16 cellular contexts compared by ENCODE assay signal in genomic region chr1:166141969-166142368, GRCh38. TPM values are rescaled to one million over a fixed set of nuclear protein-coding genes. Genes with fewer than 3 reads are reported as not detected.
DNase-seq lines count a peak whose midpoint lies in the region; ATAC-seq and TF ChIP-seq lines count a peak whose summit lies in the region.
"Had no signal": no experiment of that assay in that cellular context is flagged by ENCODE, and none has a peak within 500 bp of the region (broad histone marks: within the 10 kb centered on the region; RNA-seq: fewer than 3 reads in every experiment).

No MANE protein-coding gene starts in this region.

- H2AFZ ChIP-seq in GM23338, result no peak overlapping the region

- H3K4me2 ChIP-seq in GM23338, result no peak overlapping the region
- H3K4me2 ChIP-seq: A549, KMS-11 had no signal

- H3K27ac ChIP-seq in GM23338 (ENCODE audit: low read depth) (no peak overlapping the region), endodermal cell (ENCODE audit: low read depth, low read length) (no peak overlapping the region)
- H3K27ac ChIP-seq: A549, C4-2B, KMS-11 had no signal

- no peaks in the 10 kb centered on the region for H3F3A ChIP-seq in GM23338 (replicated peaks; ENCODE audit: low read depth)

- H3K27me3 Mint-ChIP-seq in GM23338 (ENCODE audit: insufficient read depth, low read depth, poor library complexity) (peaks cover 7% of the 10 kb centered on the region), endodermal cell (ENCODE audit: insufficient read depth) (peaks cover 10% of the 10 kb centered on the region)
- H3K27me3 Mint-ChIP-seq: IgD-negative memory B cell had no signal

- H3K4me1 Mint-ChIP-seq in GM23338, result no peaks in the 10 kb centered on the region; the same call in 2 of the 3 replicates
- H3K4me1 Mint-ChIP-seq in endodermal cell, result peaks cover 5% of the 10 kb centered on the region
- H3K4me1 Mint-ChIP-seq: CD4-positive, alpha-beta memory T cell had no signal

- DNase-seq in GM23338 (ENCODE audit: low spot score) (no peak), SK-MEL-5 (ENCODE audit: low read depth, low spot score) (peak; percentile 15), endodermal cell (no peak), HPDE6-E6E7 (ENCODE audit: extremely low spot score) (no peak)
- DNase-seq: BE2C; CD4-positive, alpha-beta memory T cell; DMS79 treated with DMSO at 0.1 percent for 48 hours; EL; HCEC 1CT had no signal

- H3K27me3 ChIP-seq in GM23338 (ENCODE audit: insufficient read depth) (no peaks in the 10 kb centered on the region), endodermal cell (ENCODE audit: control insufficient read depth, insufficient read depth, low read length, poor library complexity, severe bottlenecking) (no peaks in the 10 kb centered on the region)
- H3K27me3 ChIP-seq: BE2C had no signal

- no peaks in the 10 kb centered on the region for H3K9me3 Mint-ChIP-seq in GM23338
- H3K9me3 Mint-ChIP-seq in endodermal cell, result no peaks in the 10 kb centered on the region
- H3K9me3 Mint-ChIP-seq: IgD-negative memory B cell had no signal

- H3K4me3 Mint-ChIP-seq in GM23338, result no peak overlapping the region
- no peak overlapping the region for H3K4me3 Mint-ChIP-seq in endodermal cell
- H3K4me3 Mint-ChIP-seq: CD4-positive, alpha-beta memory T cell; IgD-negative memory B cell had no signal

- H3K9me2 ChIP-seq in GM23338 (ENCODE audit: insufficient read depth), result no peaks in the 10 kb centered on the region

- H3K9me3 ChIP-seq in endodermal cell (ENCODE audit: control insufficient read depth, low read length), result no peaks in the 10 kb centered on the region
- H3K9me3 ChIP-seq: A549, BE2C had no signal

- no peaks in the 10 kb centered on the region for H3K4me1 ChIP-seq in GM23338 (ENCODE audit: insufficient read depth)
- H3K4me1 ChIP-seq in endodermal cell (ENCODE audit: control insufficient read depth, insufficient read depth, low read length), result no peaks in the 10 kb centered on the region

- H3K79me2 ChIP-seq in GM23338 (replicated peaks; ENCODE audit: insufficient read depth), result no peaks in the 10 kb centered on the region

- no peak overlapping the region for H3K9ac ChIP-seq in endodermal cell (ENCODE audit: extremely low read depth, low read length, poor library complexity, severe bottlenecking)
- H3K9ac ChIP-seq: KMS-11 had no signal

- ATAC-seq in GM23338 (peak; percentile 34; the same call in 2 of the 3 replicates), HG02678 (IDR thresholded peaks at IDR 0.05; ENCODE audit: unreplicated experiment) (no peak), HG02870 (IDR thresholded peaks at IDR 0.05; ENCODE audit: unreplicated experiment) (no peak)
- ATAC-seq: A549 had no signal

- H3K27ac Mint-ChIP-seq in GM23338, result no peak overlapping the region
- H3K27ac Mint-ChIP-seq in endodermal cell, result no peak overlapping the region
- H3K27ac Mint-ChIP-seq: CD4-positive, alpha-beta memory T cell; IgD-negative memory B cell had no signal

- no peaks in the 10 kb centered on the region for H3K36me3 Mint-ChIP-seq in GM23338 (ENCODE audit: low read depth)
- H3K36me3 Mint-ChIP-seq in endodermal cell (ENCODE audit: low read depth), result no peaks in the 10 kb centered on the region
- H3K36me3 Mint-ChIP-seq: CD4-positive, alpha-beta memory T cell; IgD-negative memory B cell had no signal

- 0 out of 3 replicates have a peak, but pooled peaks have one; percentile 1 for TF ChIP-seq CTCF in GM12872 (IDR thresholded peaks at IDR 0.05; ENCODE audit: insufficient read depth, low read depth, low read length)
- TF ChIP-seq CTCF in GM23338 (conservative IDR thresholded peaks at IDR 0.05; ENCODE audit: low read depth in 2 of 2), result peak in 1 of 2 experiments; percentile 28; a peak in 1 of 4 replicates
- TF ChIP-seq CTCF in endodermal cell (conservative IDR thresholded peaks at IDR 0.05), result peak; percentile 55

- no peaks in the 10 kb centered on the region for H4K20me1 ChIP-seq in GM23338 (replicated peaks; ENCODE audit: insufficient read depth)

- H3K4me3 ChIP-seq in GM23338 (no peak overlapping the region), endodermal cell (ENCODE audit: low read length) (no peak overlapping the region)
- H3K4me3 ChIP-seq: A549 had no signal

- in situ Hi-C loops in SK-MEL-5 (cut with HindIII; ENCODE audit: low pct_unique_long_range_greater_than_20kb, low sequenced_read_pairs), result no loop called here

- H3K36me3 ChIP-seq in GM23338 (ENCODE audit: insufficient read depth) (no peaks in the 10 kb centered on the region), endodermal cell (ENCODE audit: control insufficient read depth, insufficient read depth, low read length) (no peaks in the 10 kb centered on the region)
- H3K36me3 ChIP-seq: BE2C had no signal

TF ChIP-seq in GM23338, 12 proteins besides CTCF, POLR2A, EP300 and RAD21 (continues in another document):
- TF ChIP-seq CREB1 (CRISPR knock-in tag; IDR thresholded peaks at IDR 0.05; ENCODE audit: low read depth) (no peak), JUNB (IDR thresholded peaks at IDR 0.05; ENCODE audit: unreplicated experiment) (no peak), ZNF462 (CRISPR knock-in tag; IDR thresholded peaks at IDR 0.05) (no peak), ETS1 (IDR thresholded peaks at IDR 0.05) (no peak), ZNF114 (CRISPR knock-in tag; IDR thresholded peaks at IDR 0.05) (no peak)

RNA-seq across cellular contexts. Expression of gene FAM78B, which starts 24.8 kb away (rescaled TPM):
- 4.6 and 5.8 TPM in 2 replicates for total RNA-seq in GM23338 (2014; rRNA removed; shearing (Covaris generic))
- polyA plus RNA-seq in GM23338 (2016; fragmentation: Nextera tagmentation; extraction: Ambion mirVana), result 0.73 and 1.6 TPM in 2 replicates
- 3.1 and 4.5 TPM in 2 replicates for total RNA-seq in SK-MEL-5 (2014; rRNA removed; shearing (Covaris generic))
- 6.3 and 6.8 TPM in 2 replicates for polyA plus RNA-seq in SK-MEL-5 (2015; cell fraction: cytosol; rRNA removed)
- 4.8 and 5.5 TPM in 2 replicates for polyA plus RNA-seq in SK-MEL-5 (2015; cell fraction: nucleus; rRNA removed)
- total RNA-seq in endodermal cell, result 1 to 10 TPM; 2.3 to 4.2 TPM
- 2.5 TPM for polyA plus RNA-seq in endodermal cell (2013, experiment 1 of 2)
- polyA plus RNA-seq in endodermal cell (2013, experiment 2 of 2), result 2.2 TPM
